In genomic region chr14:30005114-30005698, GRCh38 we compare ENCODE assay signal across 8 cellular contexts.
A peak's percentile ranks its signal among the peaks of the same experiment; 100 is the strongest.
DNase-seq lines count a peak whose midpoint lies in the region; ATAC-seq, FAIRE-seq and TF ChIP-seq lines count a peak whose summit lies in the region.

No MANE protein-coding gene starts in this region.

- H3K4me1 ChIP-seq in HepG2 (ENCODE audit: insufficient read depth, low read length): no peaks in the 10 kb centered on the region

- no peaks in the 10 kb centered on the region for H3K4me1 Mint-ChIP-seq in activated CD4-positive, alpha-beta T cell treated with anti-CD3 and anti-CD28 coated beads, Interleukin-2, amount 10 ng/mL, durations not matched to agents 24 days and 14 days

- no peaks in the 10 kb centered on the region for H3K36me3 Mint-ChIP-seq in activated CD4-positive, alpha-beta T cell treated with anti-CD3 and anti-CD28 coated beads, Interleukin-2, amount 10 ng/mL, durations not matched to agents 24 days and 14 days (ENCODE audit: low read depth)

- H3K9me3 ChIP-seq in HepG2 (ENCODE audit: low read length): peaks cover 16% of the 10 kb centered on the region

- H3K27ac ChIP-seq in HepG2 (ENCODE audit: extremely low read length, insufficient read depth, low read length): no peak overlapping the region

- CTCF ChIA-PET in GM10248 (lab: Yijun Ruan, JAX) (no interaction called here), HepG2 (lab: Yijun Ruan, JAX; ENCODE audit: low intra/inter-chr PET ratio, low total read pairs) (interaction anchor here (2.0 to 2.8 kb wide), 2 partner anchors 456 to 1251 kb away, joined by 17 to 54 read pairs; no protein-coding TSS in a partner anchor)

- H3K4me3 ChIP-seq in HepG2 (replicated peaks in 1 of 3; ENCODE audit: insufficient read depth in 1 of 3, low read depth in 2 of 3, low read length in 3 of 3): no peak overlapping the region

- intact Hi-C loops in HepG2 (cut with micrococcal nuclease; ENCODE audit: unreplicated experiment): loop anchor here (1.0 kb wide), 3 partner anchors 438 to 1251 kb away; no protein-coding TSS in a partner anchor
- intact Hi-C loops in activated CD4-positive, alpha-beta T cell treated with anti-CD3 and anti-CD28 coated beads, Interleukin-2, amount 10 ng/mL, durations not matched to agents 24 days and 14 days (cut with micrococcal nuclease): no loop called here

- DNase-seq in GM10248 (ENCODE audit: extremely low spot score): no peak
- DNase-seq in NCI-H526 (lab: John Stamatoyannopoulos, UW): peak; percentile 21 to 53
- DNase-seq in cerebellar cortex (ENCODE audit: low spot score): peak; percentile 19
- DNase-seq in HepG2 (ENCODE audit: low spot score): peak; percentile 62
- no peak for DNase-seq in activated CD4-positive, alpha-beta T cell treated with anti-CD3 and anti-CD28 coated beads, Interleukin-2, amount 10 ng/mL, durations not matched to agents 24 days and 14 days
- no peak for DNase-seq in activated T-cell treated with anti-CD3 and anti-CD28 coated beads for 4 hours
- DNase-seq in activated CD4-positive, alpha-beta T cell treated with anti-CD3 and anti-CD28 coated beads, Interleukin-2, amount 50 U/mL, for 4 hours: no peak

- no TSS peak for BruUV-seq in HepG2 (replicated peaks; lab: Mats Ljungman, UMichigan)

- H3K9ac ChIP-seq in HepG2 (ENCODE audit: insufficient read depth, low read depth, low read length): no peak overlapping the region

- H3K4me3 Mint-ChIP-seq in activated CD4-positive, alpha-beta T cell treated with anti-CD3 and anti-CD28 coated beads, Interleukin-2, amount 10 ng/mL, durations not matched to agents 24 days and 14 days: no peak overlapping the region

- 7% methylated on average over 6 of the region's 6 CpGs for WGBS in HepG2 (ENCODE audit: low lambda C conversion rate)

- peak; percentile 71 for ATAC-seq in HG03460 (IDR thresholded peaks at IDR 0.05; ENCODE audit: unreplicated experiment)
- peak; percentile 98 for ATAC-seq in HepG2

- peak; percentile 29 for TF ChIP-seq CTCF in GM10248 (IDR thresholded peaks at IDR 0.05; ENCODE audit: control extremely low read depth, extremely low read depth, low read depth, missing control alignments)
- peak; percentile 78 for TF ChIP-seq CTCF in HepG2 (CRISPR knock-in tag; IDR thresholded peaks at IDR 0.05)

- no peak for TF ChIP-seq EP300 in HepG2 (IDR thresholded peaks at IDR 0.05; ENCODE audit: low read depth in 2 of 2, low read length in 2 of 2)
- TF ChIP-seq EP300 in HepG2 (CRISPR knock-in tag; IDR thresholded peaks at IDR 0.05; ENCODE audit: borderline replicate concordance): no peak

- in situ Hi-C loops in HepG2 (cut with HindIII; ENCODE audit: extremely low pct_ligation_motif_present, low pct_unique_long_range_greater_than_20kb): loop anchor here (5.0 to 10.0 kb wide), 2 partner anchors 450 to 1253 kb away; no protein-coding TSS in a partner anchor

- no peaks in the 10 kb centered on the region for H3K79me2 ChIP-seq in HepG2 (ENCODE audit: insufficient read depth, low read length)

- H3K27ac Mint-ChIP-seq in activated CD4-positive, alpha-beta T cell treated with anti-CD3 and anti-CD28 coated beads, Interleukin-2, amount 10 ng/mL, durations not matched to agents 24 days and 14 days: no peak overlapping the region

- POLR2A ChIA-PET in GM10248 (lab: Yijun Ruan, JAX) (no interaction called here), HepG2 (lab: Yijun Ruan, JAX) (no interaction called here)

- no peak overlapping the region for H3K4me2 ChIP-seq in HepG2 (ENCODE audit: low read depth, low read length)

- no peaks in the 10 kb centered on the region for H4K20me1 ChIP-seq in HepG2 (ENCODE audit: insufficient read depth, low read length)

- no peak for TF ChIP-seq POLR2A in HepG2 (IDR thresholded peaks at IDR 0.05; ENCODE audit: insufficient read depth in 1 of 2, low read depth in 2 of 2, low read length in 2 of 2)

- no peaks in the 10 kb centered on the region for H3K27me3 ChIP-seq in HepG2 (ENCODE audit: control insufficient read depth in 1 of 2, insufficient read depth in 2 of 2, low read length in 2 of 2)

- TF ChIP-seq RAD21 in HepG2 (CRISPR knock-in tag; IDR thresholded peaks at IDR 0.05): no peak; the same call in 1 of the 2 replicates

- peak; percentile 85 for FAIRE-seq in HepG2 (lab: Jason Lieb, UNC)

- no peaks in the 10 kb centered on the region for H3K36me3 ChIP-seq in HepG2 (replicated peaks in 1 of 2; ENCODE audit: control insufficient read depth in 1 of 2, insufficient read depth in 2 of 2, low read length in 2 of 2)

- no peak overlapping the region for H2AFZ ChIP-seq in HepG2 (ENCODE audit: low read length)

- H3K27me3 Mint-ChIP-seq in activated CD4-positive, alpha-beta T cell treated with anti-CD3 and anti-CD28 coated beads, Interleukin-2, amount 10 ng/mL, durations not matched to agents 24 days and 14 days: no peaks in the 10 kb centered on the region

- no peaks in the 10 kb centered on the region for H3K9me3 Mint-ChIP-seq in activated CD4-positive, alpha-beta T cell treated with anti-CD3 and anti-CD28 coated beads, Interleukin-2, amount 10 ng/mL, durations not matched to agents 24 days and 14 days

TF ChIP-seq in HepG2, 621 proteins besides CTCF, POLR2A, EP300 and RAD21 (continues in another document):
- peak; percentile 91 for TF ChIP-seq STAG1 (CRISPR knock-in tag; IDR thresholded peaks at IDR 0.05)
- TF ChIP-seq HDAC6 (IDR thresholded peaks at IDR 0.05; ENCODE audit: low read depth, low read length): no peak
- TF ChIP-seq SIX1 (CRISPR knock-in tag; IDR thresholded peaks at IDR 0.05; ENCODE audit: borderline replicate concordance): peak; percentile 29; the same call in 1 of the 2 replicates
- TF ChIP-seq ATAD3A (CRISPR knock-in tag; IDR thresholded peaks at IDR 0.05): no peak
- TF ChIP-seq YEATS4 (CRISPR knock-in tag; IDR thresholded peaks at IDR 0.05; ENCODE audit: borderline replicate concordance): 0 out of 2 replicates have a peak, but pooled peaks have one; percentile 27
- TF ChIP-seq UBTF (CRISPR knock-in tag; IDR thresholded peaks at IDR 0.05): no peak
- TF ChIP-seq SIX4 (CRISPR knock-in tag; IDR thresholded peaks at IDR 0.05): no peak
- peak; percentile 9; the same call in 1 of the 2 replicates for TF ChIP-seq ZNF331 (CRISPR knock-in tag; IDR thresholded peaks at IDR 0.05)
- no peak for TF ChIP-seq RFX3 (CRISPR knock-in tag; IDR thresholded peaks at IDR 0.05)
- no peak for TF ChIP-seq NCOA1 (CRISPR knock-in tag; IDR thresholded peaks at IDR 0.05)
- peak; percentile 75 for TF ChIP-seq SMC3 (IDR thresholded peaks at IDR 0.05; ENCODE audit: low read length)
- no peak for TF ChIP-seq TRAFD1 (CRISPR knock-in tag; IDR thresholded peaks at IDR 0.05; ENCODE audit: borderline replicate concordance)
- TF ChIP-seq ZNF607 (CRISPR knock-in tag; IDR thresholded peaks at IDR 0.05; ENCODE audit: borderline replicate concordance): no peak

Comparison
In these comparisons a context has a peak if more than half of its experiments do, and no peak if none do; other contexts are left out.
1. DNase-seq: peak in NCI-H526 (2 of 2), cerebellar cortex (single experiment) and HepG2 (single experiment); none in GM10248 (single experiment), activated CD4-positive, alpha-beta T cell treated with anti-CD3 and anti-CD28 coated beads, Interleukin-2, amount 10 ng/mL, durations not matched to agents 24 days and 14 days (single experiment), activated T-cell treated with anti-CD3 and anti-CD28 coated beads for 4 hours (single experiment) and activated CD4-positive, alpha-beta T cell treated with anti-CD3 and anti-CD28 coated beads, Interleukin-2, amount 50 U/mL, for 4 hours (0 of 2).